16 cellular contexts compared by ENCODE assay signal in the genomic region with DNA sequence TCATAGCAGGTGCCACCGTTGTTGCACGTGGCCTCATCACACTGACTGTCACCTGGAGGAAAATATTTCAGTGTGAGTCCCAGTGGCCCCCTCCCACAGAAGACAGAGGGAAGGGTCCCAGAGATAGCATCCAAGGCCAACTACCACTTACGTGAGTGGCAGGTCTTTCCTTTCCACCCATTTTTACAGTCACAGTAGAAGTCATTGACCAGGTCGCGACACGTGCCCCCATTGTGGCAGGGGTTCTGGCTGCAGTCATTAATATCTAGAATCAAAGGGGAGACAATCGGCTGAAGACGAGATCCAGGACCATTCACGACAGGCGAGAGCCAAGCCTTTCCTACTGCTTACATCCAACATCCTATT.
"Had no signal": no experiment of that assay in that cellular context is flagged by ENCODE, and none has a peak within 500 bp of the region (broad histone marks: within the 10 kb centered on the region; RNA-seq: fewer than 3 reads in every experiment).

No MANE protein-coding gene starts in this region.

- H3K4me3 Mint-ChIP-seq: memory B cell; naive thymus-derived CD4-positive, alpha-beta T cell had no signal

- H3K27ac ChIP-seq: colonic mucosa, SJSA1 had no signal

- H3K9me3 ChIP-seq: colonic mucosa, mucosa of descending colon, prostate gland, SJSA1 had no signal

- ATAC-seq: esophagus mucosa; left lobe of liver; mucosa of descending colon; naive thymus-derived CD4-positive, alpha-beta T cell had no signal

- H3K27me3 ChIP-seq: colonic mucosa, SJSA1 had no signal

- H3K4me1 ChIP-seq: colonic mucosa, prostate gland had no signal

- H3K36me3 Mint-ChIP-seq: memory B cell; naive thymus-derived CD4-positive, alpha-beta T cell had no signal

- H3K4me1 Mint-ChIP-seq: memory B cell had no signal

- DNase-seq: activated CD4-positive, CD25-positive, alpha-beta regulatory T cell treated with anti-CD3 and anti-CD28 coated beads, Interleukin-2, amount 50 U/mL, for 72 hours; activated naive CD4-positive, alpha-beta T cell; activated T-cell treated with anti-CD3 and anti-CD28 coated beads for 4 hours; anterior cingulate cortex; colonic mucosa; hippocampal formation; mucosa of descending colon; naive thymus-derived CD4-positive, alpha-beta T cell; stimulated activated CD4-positive, alpha-beta T cell treated with anti-CD3 and anti-CD28 coated beads, Interleukin-1b, Interleukin-23, amount 100 ng/mL, for 48 hours; T-helper 9 cell; trophoblast cell had no signal

- H3K9me3 Mint-ChIP-seq: memory B cell; naive thymus-derived CD4-positive, alpha-beta T cell had no signal

- H3K4me3 ChIP-seq: colonic mucosa, mucosa of descending colon, prostate gland, SJSA1 had no signal

- H3K27ac Mint-ChIP-seq: memory B cell; naive thymus-derived CD4-positive, alpha-beta T cell had no signal
